1 cellular context compared by ENCODE assay signal in genomic region chr17:72603346-72604242, GRCh38.
A peak's percentile ranks its signal among the peaks of the same experiment; 100 is the strongest.
TF ChIP-seq lines count a peak whose summit lies in the region.

No MANE protein-coding gene starts in this region.

TF ChIP-seq in GM12878, 131 proteins besides CTCF, POLR2A, EP300 and RAD21 (continued from another document):
- TF ChIP-seq ZNF592 (IDR thresholded peaks at IDR 0.05) (no peak), CUX1 (IDR thresholded peaks at IDR 0.05; ENCODE audit: insufficient replicate concordance, low read depth, low read length) (no peak), HDGF (IDR thresholded peaks at IDR 0.05) (no peak; the same call in 1 of the 2 replicates), CEBPZ (IDR thresholded peaks at IDR 0.05; ENCODE audit: low read depth, low read length) (no peak), CEBPB (IDR thresholded peaks at IDR 0.05; ENCODE audit: borderline replicate concordance in 1 of 2, low read depth in 2 of 2, low read length in 2 of 2) (no peak), ZBTB11 (CRISPR knock-in tag; IDR thresholded peaks at IDR 0.05) (no peak), SMAD1 (IDR thresholded peaks at IDR 0.05; ENCODE audit: low read depth, partially characterized antibody) (no peak), SMC3 (IDR thresholded peaks at IDR 0.05; ENCODE audit: borderline replicate concordance, low read length) (no peak), SREBF1 (IDR thresholded peaks at IDR 0.05; ENCODE audit: low read length) (no peak), TCF7 (IDR thresholded peaks at IDR 0.05; ENCODE audit: borderline replicate concordance) (no peak), BCL11A (IDR thresholded peaks at IDR 0.05; ENCODE audit: low read depth, low read length) (peak; percentile 14; the same call in 1 of the 2 replicates), SMAD5 (IDR thresholded peaks at IDR 0.05; ENCODE audit: low read depth) (no peak), BHLHE40 (IDR thresholded peaks at IDR 0.05; ENCODE audit: borderline replicate concordance in 1 of 2, low read depth in 2 of 2, low read length in 1 of 2) (no peak), CREB1 (IDR thresholded peaks at IDR 0.05; ENCODE audit: low read depth) (no peak), IRF4 (IDR thresholded peaks at IDR 0.05; ENCODE audit: low read depth, low read length) (no peak)
